ENCODE assay signal across 2 cellular contexts in the genomic region with DNA sequence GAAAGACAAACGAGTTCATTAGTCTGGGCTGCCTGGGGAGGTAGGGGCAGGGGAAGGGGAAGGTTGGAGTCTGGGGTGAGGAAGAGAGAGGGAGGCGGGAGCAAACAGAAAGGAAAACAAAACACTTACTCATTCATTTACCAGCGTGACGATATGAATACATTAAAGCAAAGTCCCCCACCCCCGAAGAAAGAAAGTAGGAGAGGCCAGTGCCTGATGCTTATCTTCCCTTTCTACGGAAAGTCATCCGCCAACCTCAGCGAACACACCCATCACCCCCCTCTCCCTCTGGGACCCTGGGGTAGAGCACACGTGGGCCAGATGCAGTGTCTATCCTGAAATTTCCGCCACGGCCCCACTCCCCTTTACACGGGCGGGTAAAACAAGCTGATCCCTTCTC.
TF ChIP-seq lines count a peak whose summit lies in the region.

No MANE protein-coding gene starts in this region.

TF ChIP-seq in HEK293, 187 proteins besides CTCF, POLR2A, EP300 and RAD21 (continues in another document):
- no peak for TF ChIP-seq ZNF221 (tag by site-specific recombination; IDR thresholded peaks at IDR 0.05; ENCODE audit: borderline replicate concordance)
- TF ChIP-seq ZBTB44 (tag by site-specific recombination; IDR thresholded peaks at IDR 0.05) = no peak
- TF ChIP-seq ELK4 (IDR thresholded peaks at IDR 0.05; ENCODE audit: borderline replicate concordance, low read depth, low read length) = no peak
- TF ChIP-seq ZNF704 (tag by site-specific recombination; IDR thresholded peaks at IDR 0.05) = no peak
- no peak for TF ChIP-seq SP3 (tag by site-specific recombination; IDR thresholded peaks at IDR 0.05)
- TF ChIP-seq, protein P1, sequence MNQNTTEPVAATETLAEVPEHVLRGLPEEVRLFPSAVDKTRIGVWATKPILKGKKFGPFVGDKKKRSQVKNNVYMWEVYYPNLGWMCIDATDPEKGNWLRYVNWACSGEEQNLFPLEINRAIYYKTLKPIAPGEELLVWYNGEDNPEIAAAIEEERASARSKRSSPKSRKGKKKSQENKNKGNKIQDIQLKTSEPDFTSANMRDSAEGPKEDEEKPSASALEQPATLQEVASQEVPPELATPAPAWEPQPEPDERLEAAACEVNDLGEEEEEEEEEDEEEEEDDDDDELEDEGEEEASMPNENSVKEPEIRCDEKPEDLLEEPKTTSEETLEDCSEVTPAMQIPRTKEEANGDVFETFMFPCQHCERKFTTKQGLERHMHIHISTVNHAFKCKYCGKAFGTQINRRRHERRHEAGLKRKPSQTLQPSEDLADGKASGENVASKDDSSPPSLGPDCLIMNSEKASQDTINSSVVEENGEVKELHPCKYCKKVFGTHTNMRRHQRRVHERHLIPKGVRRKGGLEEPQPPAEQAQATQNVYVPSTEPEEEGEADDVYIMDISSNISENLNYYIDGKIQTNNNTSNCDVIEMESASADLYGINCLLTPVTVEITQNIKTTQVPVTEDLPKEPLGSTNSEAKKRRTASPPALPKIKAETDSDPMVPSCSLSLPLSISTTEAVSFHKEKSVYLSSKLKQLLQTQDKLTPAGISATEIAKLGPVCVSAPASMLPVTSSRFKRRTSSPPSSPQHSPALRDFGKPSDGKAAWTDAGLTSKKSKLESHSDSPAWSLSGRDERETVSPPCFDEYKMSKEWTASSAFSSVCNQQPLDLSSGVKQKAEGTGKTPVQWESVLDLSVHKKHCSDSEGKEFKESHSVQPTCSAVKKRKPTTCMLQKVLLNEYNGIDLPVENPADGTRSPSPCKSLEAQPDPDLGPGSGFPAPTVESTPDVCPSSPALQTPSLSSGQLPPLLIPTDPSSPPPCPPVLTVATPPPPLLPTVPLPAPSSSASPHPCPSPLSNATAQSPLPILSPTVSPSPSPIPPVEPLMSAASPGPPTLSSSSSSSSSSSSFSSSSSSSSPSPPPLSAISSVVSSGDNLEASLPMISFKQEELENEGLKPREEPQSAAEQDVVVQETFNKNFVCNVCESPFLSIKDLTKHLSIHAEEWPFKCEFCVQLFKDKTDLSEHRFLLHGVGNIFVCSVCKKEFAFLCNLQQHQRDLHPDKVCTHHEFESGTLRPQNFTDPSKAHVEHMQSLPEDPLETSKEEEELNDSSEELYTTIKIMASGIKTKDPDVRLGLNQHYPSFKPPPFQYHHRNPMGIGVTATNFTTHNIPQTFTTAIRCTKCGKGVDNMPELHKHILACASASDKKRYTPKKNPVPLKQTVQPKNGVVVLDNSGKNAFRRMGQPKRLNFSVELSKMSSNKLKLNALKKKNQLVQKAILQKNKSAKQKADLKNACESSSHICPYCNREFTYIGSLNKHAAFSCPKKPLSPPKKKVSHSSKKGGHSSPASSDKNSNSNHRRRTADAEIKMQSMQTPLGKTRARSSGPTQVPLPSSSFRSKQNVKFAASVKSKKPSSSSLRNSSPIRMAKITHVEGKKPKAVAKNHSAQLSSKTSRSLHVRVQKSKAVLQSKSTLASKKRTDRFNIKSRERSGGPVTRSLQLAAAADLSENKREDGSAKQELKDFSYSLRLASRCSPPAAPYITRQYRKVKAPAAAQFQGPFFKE (tag by site-specific recombination; IDR thresholded peaks at IDR 0.05; ENCODE audit: borderline replicate concordance) = no peak
- TF ChIP-seq PRDM6 (tag by site-specific recombination; IDR thresholded peaks at IDR 0.05) = no peak
- peak; percentile 79 for TF ChIP-seq KLF1 (tag by site-specific recombination; IDR thresholded peaks at IDR 0.05)
- TF ChIP-seq ZNF433 (tag by site-specific recombination; IDR thresholded peaks at IDR 0.05; ENCODE audit: low read depth) = no peak
- no peak for TF ChIP-seq SCRT2 (tag by site-specific recombination; IDR thresholded peaks at IDR 0.05)
- no peak for TF ChIP-seq ZNF146 (tag by site-specific recombination; IDR thresholded peaks at IDR 0.05)
- TF ChIP-seq KLF7 (tag by site-specific recombination; IDR thresholded peaks at IDR 0.05; ENCODE audit: borderline replicate concordance) = no peak

TF ChIP-seq in K562, 482 proteins besides CTCF, POLR2A, EP300 and RAD21:
- TF ChIP-seq PTRF (tag; IDR thresholded peaks at IDR 0.05) (no peak), NFE2L1 (tag; IDR thresholded peaks at IDR 0.05; ENCODE audit: borderline replicate concordance, low read depth) (no peak), CTBP1 (IDR thresholded peaks at IDR 0.05; ENCODE audit: borderline replicate concordance) (0 out of 2 replicates have a peak, but pooled peaks have one; percentile 26), ZNF444 (CRISPR knock-in tag; IDR thresholded peaks at IDR 0.05) (no peak), VEZF1 (CRISPR knock-in tag; IDR thresholded peaks at IDR 0.05) (peak; percentile 62; the same call in 1 of the 2 replicates), FOXA3 (CRISPR knock-in tag; conservative IDR thresholded peaks at IDR 0.05 in 1 of 2, IDR thresholded peaks at IDR 0.05 in 1 of 2) (no peak), SOX6 (IDR thresholded peaks at IDR 0.05) (peak; percentile 18; the same call in 1 of the 2 replicates), GATA2 (CRISPR knock-in tag; IDR thresholded peaks at IDR 0.05) (peak; percentile 9; the same call in 1 of the 2 replicates), SMARCA4 (IDR thresholded peaks at IDR 0.05) (0 out of 2 replicates have a peak, but pooled peaks have one; percentile 14), PHF20 (IDR thresholded peaks at IDR 0.05; ENCODE audit: partially characterized antibody) (no peak), MYBL2 (IDR thresholded peaks at IDR 0.05; ENCODE audit: low read depth) (no peak), MYBL2 (CRISPR knock-in tag; IDR thresholded peaks at IDR 0.05; ENCODE audit: borderline replicate concordance) (no peak), NFE2 (IDR thresholded peaks at IDR 0.05; ENCODE audit: low read depth) (no peak), DPF2 (IDR thresholded peaks at IDR 0.05) (peak; percentile 15; the same call in 1 of the 2 replicates), SRF (CRISPR knock-in tag; IDR thresholded peaks at IDR 0.05) (no peak), CCAR2 (IDR thresholded peaks at IDR 0.05; ENCODE audit: low read depth, low read length) (no peak), CGGBP1 (CRISPR knock-in tag; IDR thresholded peaks at IDR 0.05) (no peak), HDAC1 (IDR thresholded peaks at IDR 0.05) (no peak), SNRNP70 (optimal IDR thresholded peaks at IDR 0.05; ENCODE audit: low read depth, low read length) (no peak), ZNF316 (IDR thresholded peaks at IDR 0.05) (0 out of 2 replicates have a peak, but pooled peaks have one; percentile 16), ATF7 (IDR thresholded peaks at IDR 0.05) (0 out of 2 replicates have a peak, but pooled peaks have one; percentile 22), MTA1 (IDR thresholded peaks at IDR 0.05; ENCODE audit: borderline replicate concordance) (no peak), EWSR1 (IDR thresholded peaks at IDR 0.05; ENCODE audit: borderline replicate concordance, low read depth, partially characterized antibody) (no peak), SNIP1 (IDR thresholded peaks at IDR 0.05; ENCODE audit: low read depth) (no peak)
- TF ChIP-seq, protein P2, sequence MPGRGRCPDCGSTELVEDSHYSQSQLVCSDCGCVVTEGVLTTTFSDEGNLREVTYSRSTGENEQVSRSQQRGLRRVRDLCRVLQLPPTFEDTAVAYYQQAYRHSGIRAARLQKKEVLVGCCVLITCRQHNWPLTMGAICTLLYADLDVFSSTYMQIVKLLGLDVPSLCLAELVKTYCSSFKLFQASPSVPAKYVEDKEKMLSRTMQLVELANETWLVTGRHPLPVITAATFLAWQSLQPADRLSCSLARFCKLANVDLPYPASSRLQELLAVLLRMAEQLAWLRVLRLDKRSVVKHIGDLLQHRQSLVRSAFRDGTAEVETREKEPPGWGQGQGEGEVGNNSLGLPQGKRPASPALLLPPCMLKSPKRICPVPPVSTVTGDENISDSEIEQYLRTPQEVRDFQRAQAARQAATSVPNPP (IDR thresholded peaks at IDR 0.05; ENCODE audit: borderline replicate concordance, insufficient read depth, insufficient read length) = no peak
- TF ChIP-seq, protein P3, sequence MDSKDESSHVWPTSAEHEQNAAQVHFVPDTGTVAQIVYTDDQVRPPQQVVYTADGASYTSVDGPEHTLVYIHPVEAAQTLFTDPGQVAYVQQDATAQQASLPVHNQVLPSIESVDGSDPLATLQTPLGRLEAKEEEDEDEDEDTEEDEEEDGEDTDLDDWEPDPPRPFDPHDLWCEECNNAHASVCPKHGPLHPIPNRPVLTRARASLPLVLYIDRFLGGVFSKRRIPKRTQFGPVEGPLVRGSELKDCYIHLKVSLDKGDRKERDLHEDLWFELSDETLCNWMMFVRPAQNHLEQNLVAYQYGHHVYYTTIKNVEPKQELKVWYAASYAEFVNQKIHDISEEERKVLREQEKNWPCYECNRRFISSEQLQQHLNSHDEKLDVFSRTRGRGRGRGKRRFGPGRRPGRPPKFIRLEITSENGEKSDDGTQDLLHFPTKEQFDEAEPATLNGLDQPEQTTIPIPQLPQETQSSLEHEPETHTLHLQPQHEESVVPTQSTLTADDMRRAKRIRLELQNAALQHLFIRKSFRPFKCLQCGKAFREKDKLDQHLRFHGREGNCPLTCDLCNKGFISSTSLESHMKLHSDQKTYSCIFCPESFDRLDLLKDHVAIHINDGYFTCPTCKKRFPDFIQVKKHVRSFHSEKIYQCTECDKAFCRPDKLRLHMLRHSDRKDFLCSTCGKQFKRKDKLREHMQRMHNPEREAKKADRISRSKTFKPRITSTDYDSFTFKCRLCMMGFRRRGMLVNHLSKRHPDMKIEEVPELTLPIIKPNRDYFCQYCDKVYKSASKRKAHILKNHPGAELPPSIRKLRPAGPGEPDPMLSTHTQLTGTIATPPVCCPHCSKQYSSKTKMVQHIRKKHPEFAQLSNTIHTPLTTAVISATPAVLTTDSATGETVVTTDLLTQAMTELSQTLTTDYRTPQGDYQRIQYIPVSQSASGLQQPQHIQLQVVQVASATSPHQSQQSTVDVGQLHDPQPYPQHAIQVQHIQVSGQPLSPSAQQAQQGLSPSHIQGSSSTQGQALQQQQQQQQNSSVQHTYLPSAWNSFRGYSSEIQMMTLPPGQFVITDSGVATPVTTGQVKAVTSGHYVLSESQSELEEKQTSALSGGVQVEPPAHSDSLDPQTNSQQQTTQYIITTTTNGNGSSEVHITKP (IDR thresholded peaks at IDR 0.05; ENCODE audit: partially characterized antibody) = peak; percentile 42
